ENCODE assay signal across 1 cellular context in the genomic region with DNA sequence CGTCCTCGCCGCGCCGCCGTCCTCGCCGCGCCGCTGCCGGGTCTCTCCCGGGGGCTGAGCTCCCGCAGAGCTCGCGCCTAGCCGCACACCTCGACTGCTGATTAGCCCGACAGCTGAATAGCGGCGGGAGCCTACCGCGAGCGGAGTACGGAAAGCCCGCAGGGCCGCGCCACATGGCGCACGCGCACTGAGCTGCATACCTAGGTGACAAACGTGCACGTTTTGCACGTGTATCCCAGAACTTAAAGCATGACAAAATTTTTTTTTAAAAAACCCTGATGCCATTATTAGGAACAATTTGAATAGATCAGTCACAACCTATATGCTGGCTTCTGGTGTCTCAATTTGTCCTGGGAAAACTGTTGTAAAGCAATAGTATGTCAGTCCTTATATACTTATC.
A peak's percentile ranks its signal among the peaks of the same experiment; 100 is the strongest.
TF ChIP-seq lines count a peak whose summit lies in the region.

A gene with protein sequence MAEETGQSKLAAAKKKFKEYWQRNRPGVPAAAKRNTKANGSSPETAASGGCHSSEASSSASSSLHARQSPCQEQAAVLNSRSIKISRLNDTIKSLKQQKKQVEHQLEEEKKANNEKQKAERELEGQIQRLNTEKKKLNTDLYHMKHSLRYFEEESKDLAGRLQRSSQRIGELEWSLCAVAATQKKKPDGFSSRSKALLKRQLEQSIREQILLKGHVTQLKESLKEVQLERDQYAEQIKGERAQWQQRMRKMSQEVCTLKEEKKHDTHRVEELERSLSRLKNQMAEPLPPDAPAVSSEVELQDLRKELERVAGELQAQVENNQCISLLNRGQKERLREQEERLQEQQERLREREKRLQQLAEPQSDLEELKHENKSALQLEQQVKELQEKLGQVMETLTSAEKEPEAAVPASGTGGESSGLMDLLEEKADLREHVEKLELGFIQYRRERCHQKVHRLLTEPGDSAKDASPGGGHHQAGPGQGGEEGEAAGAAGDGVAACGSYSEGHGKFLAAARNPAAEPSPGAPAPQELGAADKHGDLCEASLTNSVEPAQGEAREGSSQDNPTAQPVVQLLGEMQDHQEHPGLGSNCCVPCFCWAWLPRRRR (minus strand): TSS at position 122 of the 400 bp plus-strand sequence. CDS start 48,117 bp downstream, outside the sequence.

TF ChIP-seq in IMR-90, 13 proteins besides CTCF, POLR2A, EP300 and RAD21 (continued from another document):
- TF ChIP-seq FOS (IDR thresholded peaks at IDR 0.05; ENCODE audit: low read depth, low read length) (no peak), BHLHE40 (IDR thresholded peaks at IDR 0.05; ENCODE audit: low read depth, low read length) (peak; percentile 91)
